7 cellular contexts compared by ENCODE assay signal in the genomic region with DNA sequence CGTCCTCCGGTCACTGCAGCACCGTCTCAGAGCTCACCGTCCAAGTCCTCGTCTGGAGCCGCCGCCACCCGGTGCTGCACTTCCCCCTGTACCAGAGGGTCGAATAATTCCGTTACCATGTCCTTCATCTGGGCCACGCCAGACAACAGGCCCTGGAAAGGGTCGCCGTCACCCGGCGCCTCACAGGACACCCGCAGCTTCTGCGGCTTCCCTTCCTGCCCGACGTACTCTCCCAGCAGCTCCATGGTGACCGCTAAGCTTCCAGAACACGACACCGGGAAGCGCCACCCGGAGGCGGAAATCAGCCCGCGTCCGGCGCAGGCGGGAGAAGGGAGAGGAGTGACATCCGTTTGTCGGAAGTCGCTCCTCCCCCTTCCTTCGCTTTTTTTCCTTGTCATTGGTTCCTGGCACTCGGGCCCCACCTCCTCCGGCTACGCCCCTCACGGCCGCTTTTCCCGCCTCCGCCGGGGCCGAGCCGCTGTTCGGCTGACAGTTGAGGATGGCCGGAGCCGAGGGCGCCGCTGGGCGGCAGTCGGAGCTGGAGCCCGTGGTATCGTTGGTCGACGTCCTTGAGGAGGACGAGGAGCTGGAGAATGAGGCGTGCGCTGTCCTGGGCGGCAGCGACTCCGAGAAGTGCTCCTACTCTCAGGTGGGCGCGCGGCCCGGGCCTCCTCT. TPM values are rescaled to one million over a fixed set of nuclear protein-coding genes. Genes with fewer than 3 reads are reported as not detected.
A peak's percentile ranks its signal among the peaks of the same experiment; 100 is the strongest.
DNase-seq lines count a peak whose midpoint lies in the region; ATAC-seq and TF ChIP-seq lines count a peak whose summit lies in the region.

A gene with protein sequence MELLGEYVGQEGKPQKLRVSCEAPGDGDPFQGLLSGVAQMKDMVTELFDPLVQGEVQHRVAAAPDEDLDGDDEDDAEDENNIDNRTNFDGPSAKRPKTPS (minus strand): TSS at position 273 of the 675 bp plus-strand sequence. CDS start 28 bp downstream, at position 245.
A gene with protein sequence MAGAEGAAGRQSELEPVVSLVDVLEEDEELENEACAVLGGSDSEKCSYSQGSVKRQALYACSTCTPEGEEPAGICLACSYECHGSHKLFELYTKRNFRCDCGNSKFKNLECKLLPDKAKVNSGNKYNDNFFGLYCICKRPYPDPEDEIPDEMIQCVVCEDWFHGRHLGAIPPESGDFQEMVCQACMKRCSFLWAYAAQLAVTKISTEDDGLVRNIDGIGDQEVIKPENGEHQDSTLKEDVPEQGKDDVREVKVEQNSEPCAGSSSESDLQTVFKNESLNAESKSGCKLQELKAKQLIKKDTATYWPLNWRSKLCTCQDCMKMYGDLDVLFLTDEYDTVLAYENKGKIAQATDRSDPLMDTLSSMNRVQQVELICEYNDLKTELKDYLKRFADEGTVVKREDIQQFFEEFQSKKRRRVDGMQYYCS (plus strand): TSS at position 464 of the 675 bp plus-strand sequence. CDS start 36 bp downstream, at position 500.

- no peaks in the 10 kb centered on the region for H4K20me1 ChIP-seq in hepatocyte (ENCODE audit: insufficient read depth, poor library complexity, severe bottlenecking)

- peak within 1 kb of the TSS; percentile 82 for H3K27ac ChIP-seq in hepatocyte

- no peaks in the 10 kb centered on the region for H3K9me3 ChIP-seq in hepatocyte (ENCODE audit: low read depth)

- WGBS in hepatocyte (ENCODE audit: low lambda C conversion rate, missing lambda C conversion rate) = 1% methylated on average over 57 of the region's 65 CpGs

- no peaks in the 10 kb centered on the region for H3K27me3 ChIP-seq in hepatocyte

- ATAC-seq in GM18508 (IDR thresholded peaks at IDR 0.05; ENCODE audit: insufficient read depth, unreplicated experiment) (peak; percentile 48), HG03025 (IDR thresholded peaks at IDR 0.05; ENCODE audit: low FRiP score, unreplicated experiment) (peak; percentile 87)

- peak within 1 kb of the TSS; percentile 81 for H3K4me3 ChIP-seq in hepatocyte

- no peak for TF ChIP-seq CTCF in hepatocyte (IDR thresholded peaks at IDR 0.05; ENCODE audit: poor library complexity)

- peak within 1 kb of the TSS; percentile 82 for H2AFZ ChIP-seq in hepatocyte

- no peaks in the 10 kb centered on the region for H3K36me3 ChIP-seq in hepatocyte (replicated peaks; ENCODE audit: insufficient read depth, low read depth)

- H3K4me2 ChIP-seq in hepatocyte = peak within 1 kb of the TSS; percentile 90

- no peaks in the 10 kb centered on the region for H3K9me2 ChIP-seq in hepatocyte (replicated peaks; ENCODE audit: insufficient read depth)

- peaks cover 15% of the 10 kb centered on the region for H3K4me1 ChIP-seq in hepatocyte (ENCODE audit: insufficient read depth)

- peaks cover 47% of the 10 kb centered on the region for H3K79me2 ChIP-seq in hepatocyte

- DNase-seq in NCI-H2081 (lab: John Stamatoyannopoulos, UW) (peak; percentile 99), T1000 (lab: John Stamatoyannopoulos, UW) (peak; percentile 89), astrocyte of the hippocampus (ENCODE audit: low read depth, low spot score) (peak; percentile 98), hepatocyte (ENCODE audit: low spot score) (peak; percentile 98), retina (peak; percentile 97)

RNA-seq across cellular contexts. Expression of the first gene that starts in this region (rescaled TPM):
- 22.2 and 22.7 TPM in 2 replicates for total RNA-seq in hepatocyte
- 13.7 and 17.8 TPM in 2 replicates for polyA plus RNA-seq in hepatocyte

RNA-seq across cellular contexts. Expression of the second gene that starts in this region (rescaled TPM):
- total RNA-seq in hepatocyte = 14.9 and 16.3 TPM in 2 replicates
- polyA plus RNA-seq in hepatocyte = 12.1 and 13.1 TPM in 2 replicates

Comparison
In these comparisons a context has a peak if more than half of its experiments do, and no peak if none do; other contexts are left out.
1. Peak in every context shown above with its lines: DNase-seq, ATAC-seq, H3K4me3 ChIP-seq and H3K27ac ChIP-seq.